19 cellular contexts compared by ENCODE assay signal in genomic region chr18:47680488-47680887, GRCh38.
A peak's percentile ranks its signal among the peaks of the same experiment; 100 is the strongest.
DNase-seq lines count a peak whose midpoint lies in the region; ATAC-seq and TF ChIP-seq lines count a peak whose summit lies in the region.
"Had no signal": no experiment of that assay in that cellular context is flagged by ENCODE, and none has a peak within 500 bp of the region (broad histone marks: within the 10 kb centered on the region; RNA-seq: fewer than 3 reads in every experiment).

No MANE protein-coding gene starts in this region.

- no peak overlapping the region for H3K27ac ChIP-seq in GM23338 (ENCODE audit: low read depth)
- H3K27ac ChIP-seq: heart left ventricle, PC-9, upper lobe of left lung had no signal

- no peaks in the 10 kb centered on the region for H3K4me1 ChIP-seq in GM23338 (ENCODE audit: insufficient read depth)
- H3K4me1 ChIP-seq: heart left ventricle, upper lobe of left lung had no signal

- peak overlapping the region; percentile 41 for H3K4me3 Mint-ChIP-seq in stimulated activated memory B cell treated with anti-CD40 and anti-IgM and Interleukin-4, amounts not matched to agents 10 μg/mL and 1 μg/mL and 100 μg/mL, for 72 hours
- H3K4me3 Mint-ChIP-seq in T-helper 2 cell treated with Interferon-gamma antibody and Interleukin-4, amounts not matched to agents 5 μg/mL and 100 μg/mL, for 36 hours = no peak overlapping the region
- H3K4me3 Mint-ChIP-seq in GM23338 = no peak overlapping the region
- H3K4me3 Mint-ChIP-seq: T-cell had no signal

- H2AFZ ChIP-seq in GM23338 = no peak overlapping the region
- H2AFZ ChIP-seq: PC-9 had no signal

- H3K4me3 ChIP-seq in GM23338 = no peak overlapping the region
- H3K4me3 ChIP-seq: heart left ventricle, PC-9, upper lobe of left lung had no signal

- ATAC-seq in GM19025 (IDR thresholded peaks at IDR 0.05; ENCODE audit: low read depth, unreplicated experiment) = peak; percentile 65
- ATAC-seq in GM21786 (IDR thresholded peaks at IDR 0.05; ENCODE audit: unreplicated experiment) = peak; percentile 67
- peak; percentile 81 for ATAC-seq in HG03378 (IDR thresholded peaks at IDR 0.05; ENCODE audit: unreplicated experiment)
- ATAC-seq in stimulated activated memory B cell treated with anti-CD40 and anti-IgM and Interleukin-4, amounts not matched to agents 10 μg/mL and 1 μg/mL and 100 μg/mL, for 72 hours = peak; percentile 91
- ATAC-seq in GM23338 = no peak
- ATAC-seq: heart left ventricle, left ventricle myocardium superior, T-cell had no signal

- H3K27me3 ChIP-seq in GM23338 (ENCODE audit: insufficient read depth) = no peaks in the 10 kb centered on the region
- H3K27me3 ChIP-seq: heart left ventricle, upper lobe of left lung had no signal

- H3K36me3 ChIP-seq in GM23338 (ENCODE audit: insufficient read depth) = no peaks in the 10 kb centered on the region
- H3K36me3 ChIP-seq: heart left ventricle, upper lobe of left lung had no signal

- peaks cover 53% of the 10 kb centered on the region for H3K4me1 Mint-ChIP-seq in stimulated activated memory B cell treated with anti-CD40 and anti-IgM and Interleukin-4, amounts not matched to agents 10 μg/mL and 1 μg/mL and 100 μg/mL, for 72 hours
- H3K4me1 Mint-ChIP-seq in T-helper 2 cell treated with Interferon-gamma antibody and Interleukin-4, amounts not matched to agents 5 μg/mL and 100 μg/mL, for 36 hours (ENCODE audit: low read depth) = no peaks in the 10 kb centered on the region
- no peaks in the 10 kb centered on the region for H3K4me1 Mint-ChIP-seq in GM23338
- H3K4me1 Mint-ChIP-seq: T-cell had no signal

- H3K9me3 Mint-ChIP-seq in stimulated activated memory B cell treated with anti-CD40 and anti-IgM and Interleukin-4, amounts not matched to agents 10 μg/mL and 1 μg/mL and 100 μg/mL, for 72 hours = no peaks in the 10 kb centered on the region
- H3K9me3 Mint-ChIP-seq in T-helper 2 cell treated with Interferon-gamma antibody and Interleukin-4, amounts not matched to agents 5 μg/mL and 100 μg/mL, for 36 hours = no peaks in the 10 kb centered on the region
- H3K9me3 Mint-ChIP-seq in GM23338 = no peaks in the 10 kb centered on the region
- H3K9me3 Mint-ChIP-seq: T-cell had no signal

- no peaks in the 10 kb centered on the region for H3K36me3 Mint-ChIP-seq in stimulated activated memory B cell treated with anti-CD40 and anti-IgM and Interleukin-4, amounts not matched to agents 10 μg/mL and 1 μg/mL and 100 μg/mL, for 72 hours
- H3K36me3 Mint-ChIP-seq in T-helper 2 cell treated with Interferon-gamma antibody and Interleukin-4, amounts not matched to agents 5 μg/mL and 100 μg/mL, for 36 hours (ENCODE audit: low read depth) = no peaks in the 10 kb centered on the region
- no peaks in the 10 kb centered on the region for H3K36me3 Mint-ChIP-seq in GM23338 (ENCODE audit: low read depth)
- H3K36me3 Mint-ChIP-seq: T-cell had no signal

- DNase-seq in T-helper 2 cell treated with Interferon-gamma antibody and Interleukin-4, amounts not matched to agents 5 μg/mL and 100 μg/mL, for 36 hours (ENCODE audit: low spot score) = no peak
- DNase-seq in kidney glomerular epithelial cell (lab: John Stamatoyannopoulos, UW) (no peak), head of caudate nucleus (no peak), GM23338 (ENCODE audit: low spot score) (no peak)
- DNase-seq: activated CD8-positive, alpha-beta memory T cell treated with anti-CD3 and anti-CD28 coated beads for 24 hours; activated naive CD4-positive, alpha-beta T cell treated with Interleukin-2 at 50 U/mL for 16 hours; heart left ventricle; left ventricle myocardium superior; MM.1S; nucleus accumbens; PC-9; stimulated activated CD4-positive, alpha-beta T cell treated with anti-CD3 and anti-CD28 coated beads, Interleukin-15, amount 100 ng/mL, for 24 hours; stimulated activated CD8-positive, alpha-beta memory T cell treated with anti-CD3 and anti-CD28 coated beads, Interleukin-4, amount 100 ng/mL, for 48 hours; T-cell; upper lobe of left lung had no signal

- no peaks in the 10 kb centered on the region for H3F3A ChIP-seq in GM23338 (replicated peaks; ENCODE audit: low read depth)

- no peaks in the 10 kb centered on the region for H3K27me3 Mint-ChIP-seq in stimulated activated memory B cell treated with anti-CD40 and anti-IgM and Interleukin-4, amounts not matched to agents 10 μg/mL and 1 μg/mL and 100 μg/mL, for 72 hours
- peaks cover 1% of the 10 kb centered on the region for H3K27me3 Mint-ChIP-seq in T-helper 2 cell treated with Interferon-gamma antibody and Interleukin-4, amounts not matched to agents 5 μg/mL and 100 μg/mL, for 36 hours (ENCODE audit: low read depth)
- peaks cover 1% of the 10 kb centered on the region for H3K27me3 Mint-ChIP-seq in GM23338 (ENCODE audit: insufficient read depth, low read depth, poor library complexity)

- H4K20me1 ChIP-seq in GM23338 (replicated peaks; ENCODE audit: insufficient read depth) = no peaks in the 10 kb centered on the region

- intact Hi-C loops in head of caudate nucleus (cut with DNase I) = no loop called here

- H3K79me2 ChIP-seq in GM23338 (replicated peaks; ENCODE audit: insufficient read depth) = no peaks in the 10 kb centered on the region

- TF ChIP-seq CTCF in GM23338 (conservative IDR thresholded peaks at IDR 0.05; ENCODE audit: low read depth in 2 of 2) = no peak

- no peak overlapping the region for H3K4me2 ChIP-seq in GM23338
- H3K4me2 ChIP-seq: PC-9 had no signal

- H3K27ac Mint-ChIP-seq in stimulated activated memory B cell treated with anti-CD40 and anti-IgM and Interleukin-4, amounts not matched to agents 10 μg/mL and 1 μg/mL and 100 μg/mL, for 72 hours = peak overlapping the region; percentile 92
- H3K27ac Mint-ChIP-seq in T-helper 2 cell treated with Interferon-gamma antibody and Interleukin-4, amounts not matched to agents 5 μg/mL and 100 μg/mL, for 36 hours = no peak overlapping the region
- H3K27ac Mint-ChIP-seq in GM23338 = no peak overlapping the region
- H3K27ac Mint-ChIP-seq: T-cell had no signal

- no peaks in the 10 kb centered on the region; the same call in 1 of the 2 replicates for H3K9me2 ChIP-seq in GM23338 (ENCODE audit: insufficient read depth)

TF ChIP-seq in GM23338, 12 proteins besides CTCF, POLR2A, EP300 and RAD21 (continues in another document):
- TF ChIP-seq ETS1 (IDR thresholded peaks at IDR 0.05) (no peak), STAT1 (IDR thresholded peaks at IDR 0.05; ENCODE audit: unreplicated experiment) (no peak), JUNB (IDR thresholded peaks at IDR 0.05; ENCODE audit: unreplicated experiment) (no peak), EZH2 (IDR thresholded peaks at IDR 0.05; ENCODE audit: low read depth, unreplicated experiment) (no peak), EZH2phosphoT487 (IDR thresholded peaks at IDR 0.05; ENCODE audit: unreplicated experiment) (no peak), ZNF114 (CRISPR knock-in tag; IDR thresholded peaks at IDR 0.05) (no peak)
